In genomic region chr2:43159797-43160196, GRCh38 we compare ENCODE assay signal across 9 cellular contexts.
DNase-seq lines count a peak whose midpoint lies in the region; ATAC-seq and TF ChIP-seq lines count a peak whose summit lies in the region.
"Had no signal": no experiment of that assay in that cellular context is flagged by ENCODE, and none has a peak within 500 bp of the region (broad histone marks: within the 10 kb centered on the region; RNA-seq: fewer than 3 reads in every experiment).

No MANE protein-coding gene starts in this region.

- TF ChIP-seq CTCF in body of pancreas (IDR thresholded peaks at IDR 0.05) (no peak), dorsolateral prefrontal cortex (IDR thresholded peaks at IDR 0.05 in 54 of 56, conservative IDR thresholded peaks at IDR 0.05 in 2 of 56; ENCODE audit: low read depth in 1 of 56, partially characterized antibody in 56 of 56) (no peak), WTC11 (IDR thresholded peaks at IDR 0.05) (no peak)

- H3K4me3 Mint-ChIP-seq in naive thymus-derived CD4-positive, alpha-beta T cell = peak overlapping the region; percentile 16 to 90 (median 57)
- H3K4me3 Mint-ChIP-seq in WTC11 = no peak overlapping the region

- no peak for TF ChIP-seq POLR2A in body of pancreas (IDR thresholded peaks at IDR 0.05)

- H3K27me3 Mint-ChIP-seq in naive thymus-derived CD4-positive, alpha-beta T cell = no peaks in the 10 kb centered on the region
- H3K27me3 Mint-ChIP-seq in WTC11 (ENCODE audit: low read depth) = no peaks in the 10 kb centered on the region

- H3K4me3 ChIP-seq in H7 (ENCODE audit: insufficient read depth, low read depth, low read length) = no peak overlapping the region
- no peak overlapping the region for H3K4me3 ChIP-seq in body of pancreas
- peak overlapping the region; percentile 18 for H3K4me3 ChIP-seq in naive thymus-derived CD4-positive, alpha-beta T cell (ENCODE audit: low read length)
- no peak overlapping the region for H3K4me3 ChIP-seq in dorsolateral prefrontal cortex
- H3K4me3 ChIP-seq: mucosa of descending colon had no signal

- H3K36me3 Mint-ChIP-seq in naive thymus-derived CD4-positive, alpha-beta T cell = peaks cover 0 to 1% (median 0%) of the 10 kb centered on the region in 5 donors
- H3K36me3 Mint-ChIP-seq in WTC11 = no peaks in the 10 kb centered on the region

- H3K27me3 ChIP-seq in H7 (ENCODE audit: control insufficient read depth, insufficient read depth, low read length) (no peaks in the 10 kb centered on the region), body of pancreas (no peaks in the 10 kb centered on the region), dorsolateral prefrontal cortex (no peaks in the 10 kb centered on the region)
- H3K27me3 ChIP-seq in naive thymus-derived CD4-positive, alpha-beta T cell (ENCODE audit: control insufficient read depth in 2 of 2, insufficient read depth in 2 of 2, low read length in 2 of 2) = no peaks in the 10 kb centered on the region

- 80 to 90% methylated on average over 4 to 7 of the region's 7 CpGs for WGBS in body of pancreas, 2 donors

- ATAC-seq in body of pancreas = no peak
- no peak for ATAC-seq in naive thymus-derived CD4-positive, alpha-beta T cell
- ATAC-seq in WTC11 = no peak

- peaks cover 65% of the 10 kb centered on the region for H3K4me1 ChIP-seq in body of pancreas
- peaks cover 53 to 58% of the 10 kb centered on the region in 2 donors for H3K4me1 ChIP-seq in naive thymus-derived CD4-positive, alpha-beta T cell (ENCODE audit: control insufficient read depth in 2 of 2, insufficient read depth in 2 of 2, low read length in 2 of 2)

- H3K9me3 ChIP-seq in body of pancreas = no peaks in the 10 kb centered on the region
- no peaks in the 10 kb centered on the region for H3K9me3 ChIP-seq in naive thymus-derived CD4-positive, alpha-beta T cell (ENCODE audit: control insufficient read depth in 2 of 3, low read length in 3 of 3)
- H3K9me3 ChIP-seq: mucosa of descending colon had no signal

- H3K36me3 ChIP-seq in H7 (replicated peaks; ENCODE audit: control insufficient read depth, insufficient read depth, low read length) = no peaks in the 10 kb centered on the region
- no peaks in the 10 kb centered on the region for H3K36me3 ChIP-seq in body of pancreas (replicated peaks in 1 of 2; ENCODE audit: insufficient read depth in 1 of 2, low read depth in 2 of 2)
- no peaks in the 10 kb centered on the region for H3K36me3 ChIP-seq in naive thymus-derived CD4-positive, alpha-beta T cell (ENCODE audit: control insufficient read depth in 2 of 3, insufficient read depth in 3 of 3, low read length in 3 of 3)

- no peaks in the 10 kb centered on the region for H3K9me3 Mint-ChIP-seq in naive thymus-derived CD4-positive, alpha-beta T cell
- H3K9me3 Mint-ChIP-seq in WTC11 = no peaks in the 10 kb centered on the region

- CTCF ChIA-PET in naive thymus-derived CD4-positive, alpha-beta T cell (lab: Charles Lee) = interaction anchor here (0.7 to 1.9 kb wide), 3 partner anchors 10 to 32 kb away, joined by 3 to 5 read pairs (median 3); no protein-coding TSS in a partner anchor
- CTCF ChIA-PET in WTC11 (lab: Charles Lee) = no interaction called here

- peak overlapping the region; percentile 96 to 100 (median 99) for H3K27ac Mint-ChIP-seq in naive thymus-derived CD4-positive, alpha-beta T cell
- H3K27ac Mint-ChIP-seq in WTC11 = no peak overlapping the region

- peak; percentile 29 for DNase-seq in A172 (ENCODE audit: low spot score)
- DNase-seq in H7 = peak; percentile 26
- DNase-seq in body of pancreas = no peak
- DNase-seq in naive thymus-derived CD4-positive, alpha-beta T cell = peak in 1 of 9 donors; percentile 61
- no peak for DNase-seq in dorsolateral prefrontal cortex
- DNase-seq in NCI-H1105 treated with DMSO at 0.1 percent for 48 hours (lab: John Stamatoyannopoulos, UW) = no peak
- DNase-seq in NCI-H69 (lab: John Stamatoyannopoulos, UW) = no peak
- DNase-seq in WTC11 (ENCODE audit: low spot score) = no peak

- POLR2A ChIA-PET in naive thymus-derived CD4-positive, alpha-beta T cell (lab: Charles Lee) = interaction anchor here (0.8 to 43.2 kb wide), 6 partner anchors 14 to 58 kb away, joined by 3 to 1899 read pairs (median 69); partner anchors contain the start of gene ZFP36L2
- POLR2A ChIA-PET in WTC11 (lab: Charles Lee) = no interaction called here

- H3K27ac ChIP-seq in body of pancreas = peak overlapping the region; percentile 13 to 95 (median 91)
- H3K27ac ChIP-seq in naive thymus-derived CD4-positive, alpha-beta T cell (ENCODE audit: low read depth, low read length) = peak overlapping the region; percentile 92
- H3K27ac ChIP-seq in dorsolateral prefrontal cortex = peak overlapping the region in 13 of 59 donors; percentile 11 to 83 (median 69)

- intact Hi-C loops in body of pancreas (cut with DNase I) (loop anchor here (10.0 kb wide), 1 partner anchor 55 kb away; no protein-coding TSS in a partner anchor), dorsolateral prefrontal cortex (cut with DNase I) (no loop called here)
- intact Hi-C loops in naive thymus-derived CD4-positive, alpha-beta T cell (cut with micrococcal nuclease) = loop anchor here (1.0 kb wide), 6 partner anchors 10 to 61 kb away; no protein-coding TSS in a partner anchor

- peaks cover 44 to 94% (median 69%) of the 10 kb centered on the region in 7 donors for H3K4me1 Mint-ChIP-seq in naive thymus-derived CD4-positive, alpha-beta T cell
- peaks cover 11% of the 10 kb centered on the region for H3K4me1 Mint-ChIP-seq in WTC11

TF ChIP-seq in WTC11, 78 proteins besides CTCF, POLR2A, EP300 and RAD21:
- TF ChIP-seq ZNF281 (CRISPR knock-in tag; IDR thresholded peaks at IDR 0.05) (no peak), FOXK1 (CRISPR knock-in tag; IDR thresholded peaks at IDR 0.05) (no peak)
TF ChIP-seq in WTC11: peak in this region for 0.

Comparison
In these comparisons a context has a peak if more than half of its experiments do, and no peak if none do; other contexts are left out.
1. DNase-seq: peak in A172 (single experiment) and H7 (single experiment); none in body of pancreas (0 of 4), dorsolateral prefrontal cortex (0 of 10), NCI-H1105 treated with DMSO at 0.1 percent for 48 hours (single experiment), NCI-H69 (single experiment) and WTC11 (single experiment).
2. intact Hi-C loops: an anchor here in body of pancreas (10.0 kb wide) and naive thymus-derived CD4-positive, alpha-beta T cell (1.0 kb wide); none called in dorsolateral prefrontal cortex.